ENCODE assay signal across 9 cellular contexts in genomic region chr11:101428918-101429317, GRCh38.
DNase-seq lines count a peak whose midpoint lies in the region; ATAC-seq and TF ChIP-seq lines count a peak whose summit lies in the region.
"Had no signal": no experiment of that assay in that cellular context is flagged by ENCODE, and none has a peak within 500 bp of the region (broad histone marks: within the 10 kb centered on the region; RNA-seq: fewer than 3 reads in every experiment).

No MANE protein-coding gene starts in this region.

- H3F3A ChIP-seq in GM23248 (ENCODE audit: insufficient read depth) = no peaks in the 10 kb centered on the region

- H3K9me2 ChIP-seq in GM23248 (ENCODE audit: insufficient read depth) = no peaks in the 10 kb centered on the region

- H3K27ac ChIP-seq in C4-2B (no peak overlapping the region), GM23248 (no peak overlapping the region), OCI-LY3 (ENCODE audit: low read length) (no peak overlapping the region), foreskin keratinocyte (no peak overlapping the region)

- no peaks in the 10 kb centered on the region for H3K36me3 ChIP-seq in GM23248 (ENCODE audit: low read depth)
- H3K36me3 ChIP-seq in OCI-LY3 (replicated peaks; ENCODE audit: low read depth, low read length) = no peaks in the 10 kb centered on the region

- H3K4me3 ChIP-seq in GM23248 = no peak overlapping the region
- H3K4me3 ChIP-seq in OCI-LY3 (ENCODE audit: low read length) = no peak overlapping the region

- ATAC-seq in foreskin keratinocyte = peak; percentile 73
- no peak for ATAC-seq in GM19328 (IDR thresholded peaks at IDR 0.05; ENCODE audit: unreplicated experiment)

- H2AFZ ChIP-seq in GM23248 (no peak overlapping the region), OCI-LY3 (ENCODE audit: low read depth, low read length) (no peak overlapping the region)

- H3K9me3 ChIP-seq in GM23248 (ENCODE audit: low read depth) = no peaks in the 10 kb centered on the region
- H3K9me3 ChIP-seq in OCI-LY3 (ENCODE audit: insufficient read depth, low read length) = no peaks in the 10 kb centered on the region

- DNase-seq in GM23248 = peak; percentile 55
- peak in 1 of 2 donors; percentile 47 for DNase-seq in foreskin keratinocyte
- DNase-seq in cerebellum (ENCODE audit: low spot score) = no peak
- no peak for DNase-seq in anterior cingulate cortex (lab: John Stamatoyannopoulos, UW)
- DNase-seq in NCI-H345 (lab: John Stamatoyannopoulos, UW) = no peak
- DNase-seq: cerebellar nuclear complex had no signal

- in situ Hi-C loops in GM23248 (cut with MboI) = loop anchor here (25.0 kb wide), 1 partner anchor 583 kb away; no protein-coding TSS in a partner anchor

- H3K4me1 ChIP-seq in GM23248 (ENCODE audit: insufficient read depth) (no peaks in the 10 kb centered on the region), OCI-LY3 (ENCODE audit: low read length) (no peaks in the 10 kb centered on the region), foreskin keratinocyte (peaks cover 5% of the 10 kb centered on the region)

- H4K20me1 ChIP-seq in GM23248 (ENCODE audit: insufficient read depth) (no peaks in the 10 kb centered on the region), OCI-LY3 (ENCODE audit: insufficient read depth, low read length) (no peaks in the 10 kb centered on the region)

- H3K27me3 ChIP-seq in GM23248 (replicated peaks; ENCODE audit: insufficient read depth) (no peaks in the 10 kb centered on the region), OCI-LY3 (ENCODE audit: low read depth, low read length) (no peaks in the 10 kb centered on the region), foreskin keratinocyte (no peaks in the 10 kb centered on the region)

- no peaks in the 10 kb centered on the region for H3K79me2 ChIP-seq in GM23248 (ENCODE audit: insufficient read depth)
- H3K79me2 ChIP-seq in OCI-LY3 (ENCODE audit: low read length) = no peaks in the 10 kb centered on the region

- H3K4me2 ChIP-seq in GM23248 (ENCODE audit: unreplicated experiment) (no peak overlapping the region), OCI-LY3 (ENCODE audit: low read length) (no peak overlapping the region)

- no peak overlapping the region for H3K9ac ChIP-seq in GM23248
- no peak overlapping the region for H3K9ac ChIP-seq in OCI-LY3 (ENCODE audit: low read length)

- peak; percentile 67 for TF ChIP-seq CTCF in C4-2B (conservative IDR thresholded peaks at IDR 0.05)
- TF ChIP-seq CTCF in OCI-LY3 (IDR thresholded peaks at IDR 0.05; ENCODE audit: low read depth, low read length) = peak; percentile 41
- TF ChIP-seq CTCF in foreskin keratinocyte (conservative IDR thresholded peaks at IDR 0.05) = peak; percentile 75

- 29 to 53% methylated on average over 1 of the region's 1 CpG for WGBS in GM23248 (ENCODE audit: low coverage in 1 of 2, low lambda C conversion rate in 2 of 2, missing lambda C conversion rate in 2 of 2), 2 experiments
